ENCODE assay signal across 8 cellular contexts in the genomic region with DNA sequence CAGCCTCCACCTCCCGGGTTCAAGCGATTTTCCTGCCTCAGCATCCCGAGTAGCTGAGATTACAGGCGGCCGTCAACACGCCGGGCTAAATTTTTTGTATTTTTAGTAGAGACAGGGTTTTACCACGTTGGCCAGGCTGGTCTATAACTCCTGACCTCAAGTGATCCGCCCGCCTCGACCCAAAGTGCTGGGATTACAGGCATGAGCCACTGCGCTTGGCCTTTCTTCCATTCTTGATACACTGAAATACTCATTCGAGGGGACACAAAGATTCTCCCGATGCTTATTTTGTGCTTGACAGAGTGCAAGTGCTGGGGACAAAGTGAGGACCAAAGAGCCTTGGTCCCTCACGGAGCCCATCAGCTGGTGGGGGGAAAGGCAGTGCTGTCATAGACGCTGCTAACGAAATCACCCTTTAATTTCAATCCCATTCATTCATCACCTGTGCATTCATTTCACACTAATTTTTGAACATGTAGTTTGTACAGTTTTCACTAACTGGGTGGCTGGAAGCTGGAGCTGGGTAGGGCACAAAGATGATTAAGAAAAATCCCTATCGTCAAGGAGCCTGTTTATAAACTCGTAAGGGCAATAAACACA. TPM values are rescaled to one million over a fixed set of nuclear protein-coding genes. Genes with fewer than 3 reads are reported as not detected.
DNase-seq lines count a peak whose midpoint lies in the region; ATAC-seq, FAIRE-seq and TF ChIP-seq lines count a peak whose summit lies in the region.

No MANE protein-coding gene starts in this region.

- no peaks in the 10 kb centered on the region for H3K27me3 ChIP-seq in mononuclear cell (ENCODE audit: insufficient read depth, low read length)
- H3K27me3 ChIP-seq in thyroid gland: no peaks in the 10 kb centered on the region

- POLR2A ChIA-PET in A549 (lab: Yijun Ruan, JAX): interaction anchor here (1.3 to 2.0 kb wide), 5 partner anchors 8 to 105 kb away, joined by 3 to 9 read pairs (median 7); no protein-coding TSS in a partner anchor
- POLR2A ChIA-PET in HEK293 (lab: Yijun Ruan, JAX): interaction anchor here (0.6 to 3.2 kb wide), 5 partner anchors 15 to 246 kb away, joined by 3 to 18 read pairs (median 3); a partner anchor contains a TSS
- POLR2A ChIA-PET in MCF 10A (lab: Yijun Ruan, JAX): interaction anchor here (0.8 to 2.1 kb wide), 9 partner anchors 10 to 246 kb away, joined by 3 to 11 read pairs (median 6); a partner anchor contains a TSS

- H3K36me3 Mint-ChIP-seq in MCF 10A (ENCODE audit: insufficient read depth, unreplicated experiment): peaks cover 7% of the 10 kb centered on the region

- intact Hi-C loops in MCF 10A (cut with micrococcal nuclease) (no loop called here), thyroid gland (cut with DNase I) (no loop called here)

- WGBS in A549 (ENCODE audit: missing lambda C conversion rate): 41% methylated on average over 19 of the region's 19 CpGs
- 42 to 47% methylated on average over 19 of the region's 19 CpGs for WGBS in thyroid gland, 2 donors

- peak overlapping the region; percentile 88 for H3K4me2 ChIP-seq in A549

- DNase-seq in A549 (ENCODE audit: low read depth in 1 of 2, low spot score in 1 of 2) (no peak), MCF 10A (ENCODE audit: unreplicated experiment) (no peak), thyroid gland (no peak), AG08396 (ENCODE audit: low spot score) (no peak)

- TF ChIP-seq CTCF in A549 (IDR thresholded peaks at IDR 0.05) (no peak), HEK293 (tag by site-specific recombination; IDR thresholded peaks at IDR 0.05) (no peak), MCF 10A (IDR thresholded peaks at IDR 0.05; ENCODE audit: unreplicated experiment) (no peak), thyroid gland (IDR thresholded peaks at IDR 0.05) (no peak)

- ATAC-seq in A549 (no peak; a peak in 1 of 6 replicates), HG03432 (IDR thresholded peaks at IDR 0.05; ENCODE audit: unreplicated experiment) (no peak), GM18520 (IDR thresholded peaks at IDR 0.05; ENCODE audit: unreplicated experiment) (no peak)

- H3K4me1 ChIP-seq in A549 (peaks cover 29% of the 10 kb centered on the region), HEK293 (ENCODE audit: control insufficient read depth, insufficient read depth, low read length) (peaks cover 9% of the 10 kb centered on the region), mononuclear cell (ENCODE audit: insufficient read depth, low read length) (peaks cover 28% of the 10 kb centered on the region), thyroid gland (peaks cover 25 to 30% of the 10 kb centered on the region in 2 donors)

- TSS peak; percentile 65 for BruUV-seq in MCF 10A (replicated peaks; lab: Mats Ljungman, UMichigan)

- H3K27ac ChIP-seq in A549 (peak overlapping the region; percentile 52 to 99; a peak in 4 of 6 replicates), HEK293 (ENCODE audit: extremely low read depth, low read depth, low read length) (no peak overlapping the region), thyroid gland (no peak overlapping the region)

- no peaks in the 10 kb centered on the region for H3K9me3 Mint-ChIP-seq in MCF 10A (ENCODE audit: unreplicated experiment)

- no peak for TF ChIP-seq RAD21 in A549 (conservative IDR thresholded peaks at IDR 0.05 in 1 of 2, IDR thresholded peaks at IDR 0.05 in 1 of 2)

- H3K27me3 Mint-ChIP-seq in MCF 10A (ENCODE audit: insufficient read depth, unreplicated experiment): no peaks in the 10 kb centered on the region

- no peak for TF ChIP-seq EP300 in A549 (IDR thresholded peaks at IDR 0.05)

- no peaks in the 10 kb centered on the region for H3K9me3 ChIP-seq in A549
- H3K9me3 ChIP-seq in HEK293 (ENCODE audit: control insufficient read depth, insufficient read depth, low read depth, low read length): no peaks in the 10 kb centered on the region
- H3K9me3 ChIP-seq in mononuclear cell (ENCODE audit: low read depth, low read length): no peaks in the 10 kb centered on the region
- no peaks in the 10 kb centered on the region for H3K9me3 ChIP-seq in thyroid gland

- H3K4me3 Mint-ChIP-seq in MCF 10A (ENCODE audit: unreplicated experiment): peak overlapping the region; percentile 99

- no peak for FAIRE-seq in A549 (lab: Jason Lieb, UNC)

- H3K36me3 ChIP-seq in HEK293 (ENCODE audit: control insufficient read depth in 2 of 2, insufficient read depth in 1 of 2, low read length in 2 of 2): peaks cover 0 to 4% of the 10 kb centered on the region in 2 experiments; a peak in 1 of 3 replicates
- no peaks in the 10 kb centered on the region for H3K36me3 ChIP-seq in thyroid gland

- CTCF ChIA-PET in A549 (lab: Yijun Ruan, JAX): interaction anchor here (0.6 to 6.1 kb wide), 12 partner anchors 8 to 219 kb away, joined by 3 to 42 read pairs (median 4); no protein-coding TSS in a partner anchor
- CTCF ChIA-PET in HEK293 (lab: Yijun Ruan, JAX): interaction anchor here (0.6 to 1.3 kb wide), 16 partner anchors 8 to 467 kb away, joined by 3 to 6 read pairs (median 3); no protein-coding TSS in a partner anchor
- CTCF ChIA-PET in MCF 10A (lab: Yijun Ruan, JAX): interaction anchor here (0.6 to 3.3 kb wide), 18 partner anchors 10 to 651 kb away, joined by 3 to 20 read pairs (median 4); no protein-coding TSS in a partner anchor

- peak overlapping the region; percentile 82 for H3K4me3 ChIP-seq in A549
- H3K4me3 ChIP-seq in HEK293 (ENCODE audit: low read depth, low read length): peak overlapping the region; percentile 96
- H3K4me3 ChIP-seq in mononuclear cell (ENCODE audit: low read length): peak overlapping the region; percentile 79
- H3K4me3 ChIP-seq in thyroid gland (replicated peaks in 1 of 3): no peak overlapping the region

- H3K27ac Mint-ChIP-seq in MCF 10A (ENCODE audit: low read depth, unreplicated experiment): peak overlapping the region; percentile 98

- no peak for TF ChIP-seq POLR2A in A549 (IDR thresholded peaks at IDR 0.05; ENCODE audit: low read length)
- no peak for TF ChIP-seq POLR2A in thyroid gland (IDR thresholded peaks at IDR 0.05)

- H3K4me1 Mint-ChIP-seq in MCF 10A (ENCODE audit: insufficient read depth, unreplicated experiment): peaks cover 20% of the 10 kb centered on the region

TF ChIP-seq in A549, 52 proteins besides CTCF, POLR2A, EP300 and RAD21 (continues in another document):
- no peak for TF ChIP-seq PHF8 (IDR thresholded peaks at IDR 0.05; ENCODE audit: borderline replicate concordance, low read depth)
- TF ChIP-seq, protein P1, sequence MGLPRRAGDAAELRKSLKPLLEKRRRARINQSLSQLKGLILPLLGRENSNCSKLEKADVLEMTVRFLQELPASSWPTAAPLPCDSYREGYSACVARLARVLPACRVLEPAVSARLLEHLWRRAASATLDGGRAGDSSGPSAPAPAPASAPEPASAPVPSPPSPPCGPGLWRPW (IDR thresholded peaks at IDR 0.05): no peak
- no peak for TF ChIP-seq NFE2L2 (conservative IDR thresholded peaks at IDR 0.05; ENCODE audit: low read length)
- no peak for TF ChIP-seq CBX8 (IDR thresholded peaks at IDR 0.05)
- TF ChIP-seq MAFK (IDR thresholded peaks at IDR 0.05; ENCODE audit: partially characterized antibody): no peak
- no peak for TF ChIP-seq EHMT2 (IDR thresholded peaks at IDR 0.05; ENCODE audit: low read depth)
- TF ChIP-seq JUN (IDR thresholded peaks at IDR 0.05): no peak
- TF ChIP-seq, protein P2, sequence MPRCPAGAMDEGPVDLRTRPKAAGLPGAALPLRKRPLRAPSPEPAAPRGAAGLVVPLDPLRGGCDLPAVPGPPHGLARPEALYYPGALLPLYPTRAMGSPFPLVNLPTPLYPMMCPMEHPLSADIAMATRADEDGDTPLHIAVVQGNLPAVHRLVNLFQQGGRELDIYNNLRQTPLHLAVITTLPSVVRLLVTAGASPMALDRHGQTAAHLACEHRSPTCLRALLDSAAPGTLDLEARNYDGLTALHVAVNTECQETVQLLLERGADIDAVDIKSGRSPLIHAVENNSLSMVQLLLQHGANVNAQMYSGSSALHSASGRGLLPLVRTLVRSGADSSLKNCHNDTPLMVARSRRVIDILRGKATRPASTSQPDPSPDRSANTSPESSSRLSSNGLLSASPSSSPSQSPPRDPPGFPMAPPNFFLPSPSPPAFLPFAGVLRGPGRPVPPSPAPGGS (IDR thresholded peaks at IDR 0.05): no peak

TF ChIP-seq in HEK293, 187 proteins besides CTCF, POLR2A, EP300 and RAD21:
- peak; percentile 2; the same call in 1 of the 2 replicates for TF ChIP-seq ZNF335 (tag by site-specific recombination; conservative IDR thresholded peaks at IDR 0.05)
- TF ChIP-seq ZNF202 (tag by site-specific recombination; IDR thresholded peaks at IDR 0.05; ENCODE audit: borderline replicate concordance): no peak

RNA-seq across cellular contexts. Expression of a gene that starts 0.6 kb away (rescaled TPM):
- 18.3 and 33.6 TPM in 2 replicates for polyA plus RNA-seq in A549 (2011; rRNA removed)
- 6.2 and 7.9 TPM in 2 replicates for polyA plus RNA-seq in A549 (2012; cell fraction: cytosol; rRNA removed)
- 5.8 and 12.2 TPM in 2 replicates for polyA plus RNA-seq in A549 (2012; cell fraction: nucleus; rRNA removed)
- 25.6 to 29.3 TPM (median 26.7 TPM) in 3 replicates for polyA plus RNA-seq in A549 (2017; fragmentation: RNase III; extraction: RNeasy Plus Mini Kit Qiagen cat#74134 plus additional on column Dnase treatment)
- polyA minus RNA-seq in A549 (2011; rRNA and poly(A)+ RNA removed): 12.2 and 13.2 TPM in 2 replicates
- 27.8 and 33.7 TPM in 2 replicates for total RNA-seq in MCF 10A (2022)
- 77.3 TPM for total RNA-seq in mononuclear cell
- total RNA-seq in thyroid gland: 10 to 100 TPM; 28.5 to 33.4 (median 30.4) TPM

Comparison
In these comparisons a context has a peak if more than half of its experiments do, and no peak if none do; other contexts are left out.
1. H3K27ac ChIP-seq: peak in A549 (2 of 2); none in HEK293 (single experiment) and thyroid gland (0 of 3).
2. H3K4me3 ChIP-seq: peak in A549 (single experiment), HEK293 (single experiment) and mononuclear cell (single experiment); none in thyroid gland (0 of 3).